1 cellular context compared by ENCODE assay signal in the genomic region with DNA sequence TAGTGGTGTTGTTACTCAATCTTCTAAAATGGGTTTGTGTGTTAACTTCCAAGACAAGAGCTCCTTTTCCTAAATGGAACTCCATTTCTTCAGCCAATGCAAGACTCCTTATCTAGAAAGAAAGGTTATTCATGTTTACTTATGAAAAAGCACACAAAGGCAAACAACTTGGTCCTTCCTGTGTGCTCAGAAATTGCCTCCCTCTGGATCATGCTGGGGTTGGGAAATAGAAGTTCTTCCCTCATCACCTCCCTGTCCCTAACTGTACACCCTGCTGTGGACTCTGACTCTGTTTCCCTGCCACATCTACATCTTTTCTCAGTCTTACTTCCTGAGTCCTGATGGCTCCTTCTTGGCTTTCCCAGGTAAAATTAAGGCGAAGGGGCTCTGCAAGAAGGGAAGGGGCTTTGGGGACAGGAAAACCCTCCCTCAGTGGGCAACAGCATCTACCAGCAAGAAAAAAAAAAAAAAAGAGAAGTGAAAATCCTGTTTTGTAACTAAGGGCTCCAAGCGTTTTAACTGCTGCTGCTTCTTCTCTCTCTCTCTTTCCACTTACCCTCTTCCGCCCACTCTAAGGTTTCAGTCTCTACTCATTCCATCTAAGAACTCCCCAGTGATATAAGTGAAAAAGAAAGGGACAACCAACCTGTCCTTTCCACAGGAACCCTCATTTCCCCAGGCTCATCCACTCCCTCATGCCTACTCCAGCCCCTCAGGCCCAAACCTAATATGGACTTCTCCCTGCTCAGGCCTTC.
TF ChIP-seq lines count a peak whose summit lies in the region.

No MANE protein-coding gene starts in this region.

TF ChIP-seq in SK-N-SH treated with all-trans-retinoic acid at 6 μM for 48 hours, 23 proteins besides CTCF, POLR2A, EP300 and RAD21 (continued from another document):
- TF ChIP-seq, protein P1, sequence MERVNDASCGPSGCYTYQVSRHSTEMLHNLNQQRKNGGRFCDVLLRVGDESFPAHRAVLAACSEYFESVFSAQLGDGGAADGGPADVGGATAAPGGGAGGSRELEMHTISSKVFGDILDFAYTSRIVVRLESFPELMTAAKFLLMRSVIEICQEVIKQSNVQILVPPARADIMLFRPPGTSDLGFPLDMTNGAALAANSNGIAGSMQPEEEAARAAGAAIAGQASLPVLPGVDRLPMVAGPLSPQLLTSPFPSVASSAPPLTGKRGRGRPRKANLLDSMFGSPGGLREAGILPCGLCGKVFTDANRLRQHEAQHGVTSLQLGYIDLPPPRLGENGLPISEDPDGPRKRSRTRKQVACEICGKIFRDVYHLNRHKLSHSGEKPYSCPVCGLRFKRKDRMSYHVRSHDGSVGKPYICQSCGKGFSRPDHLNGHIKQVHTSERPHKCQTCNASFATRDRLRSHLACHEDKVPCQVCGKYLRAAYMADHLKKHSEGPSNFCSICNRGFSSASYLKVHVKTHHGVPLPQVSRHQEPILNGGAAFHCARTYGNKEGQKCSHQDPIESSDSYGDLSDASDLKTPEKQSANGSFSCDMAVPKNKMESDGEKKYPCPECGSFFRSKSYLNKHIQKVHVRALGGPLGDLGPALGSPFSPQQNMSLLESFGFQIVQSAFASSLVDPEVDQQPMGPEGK (CRISPR knock-in tag; IDR thresholded peaks at IDR 0.05; ENCODE audit: borderline replicate concordance): no peak
- no peak for TF ChIP-seq ARNTL (CRISPR knock-in tag; IDR thresholded peaks at IDR 0.05; ENCODE audit: borderline replicate concordance, low read depth)
- TF ChIP-seq ZNF8 (CRISPR knock-in tag; IDR thresholded peaks at IDR 0.05): no peak
- no peak for TF ChIP-seq ISL1 (CRISPR knock-in tag; IDR thresholded peaks at IDR 0.05)
- TF ChIP-seq, protein P2, sequence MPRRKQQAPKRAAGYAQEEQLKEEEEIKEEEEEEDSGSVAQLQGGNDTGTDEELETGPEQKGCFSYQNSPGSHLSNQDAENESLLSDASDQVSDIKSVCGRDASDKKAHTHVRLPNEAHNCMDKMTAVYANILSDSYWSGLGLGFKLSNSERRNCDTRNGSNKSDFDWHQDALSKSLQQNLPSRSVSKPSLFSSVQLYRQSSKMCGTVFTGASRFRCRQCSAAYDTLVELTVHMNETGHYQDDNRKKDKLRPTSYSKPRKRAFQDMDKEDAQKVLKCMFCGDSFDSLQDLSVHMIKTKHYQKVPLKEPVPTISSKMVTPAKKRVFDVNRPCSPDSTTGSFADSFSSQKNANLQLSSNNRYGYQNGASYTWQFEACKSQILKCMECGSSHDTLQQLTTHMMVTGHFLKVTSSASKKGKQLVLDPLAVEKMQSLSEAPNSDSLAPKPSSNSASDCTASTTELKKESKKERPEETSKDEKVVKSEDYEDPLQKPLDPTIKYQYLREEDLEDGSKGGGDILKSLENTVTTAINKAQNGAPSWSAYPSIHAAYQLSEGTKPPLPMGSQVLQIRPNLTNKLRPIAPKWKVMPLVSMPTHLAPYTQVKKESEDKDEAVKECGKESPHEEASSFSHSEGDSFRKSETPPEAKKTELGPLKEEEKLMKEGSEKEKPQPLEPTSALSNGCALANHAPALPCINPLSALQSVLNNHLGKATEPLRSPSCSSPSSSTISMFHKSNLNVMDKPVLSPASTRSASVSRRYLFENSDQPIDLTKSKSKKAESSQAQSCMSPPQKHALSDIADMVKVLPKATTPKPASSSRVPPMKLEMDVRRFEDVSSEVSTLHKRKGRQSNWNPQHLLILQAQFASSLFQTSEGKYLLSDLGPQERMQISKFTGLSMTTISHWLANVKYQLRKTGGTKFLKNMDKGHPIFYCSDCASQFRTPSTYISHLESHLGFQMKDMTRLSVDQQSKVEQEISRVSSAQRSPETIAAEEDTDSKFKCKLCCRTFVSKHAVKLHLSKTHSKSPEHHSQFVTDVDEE (CRISPR knock-in tag; IDR thresholded peaks at IDR 0.05): no peak
- TF ChIP-seq ESRRG (CRISPR knock-in tag; IDR thresholded peaks at IDR 0.05): no peak
- no peak for TF ChIP-seq BACH2 (CRISPR knock-in tag; IDR thresholded peaks at IDR 0.05; ENCODE audit: borderline replicate concordance)
- TF ChIP-seq PPARA (CRISPR knock-in tag; IDR thresholded peaks at IDR 0.05; ENCODE audit: borderline replicate concordance): no peak
- TF ChIP-seq ZNF70 (CRISPR knock-in tag; IDR thresholded peaks at IDR 0.05): no peak
- TF ChIP-seq CREB5 (CRISPR knock-in tag; IDR thresholded peaks at IDR 0.05; ENCODE audit: low read depth): no peak
- no peak for TF ChIP-seq ZC3H10 (CRISPR knock-in tag; IDR thresholded peaks at IDR 0.05)
- no peak for TF ChIP-seq OSR1 (CRISPR knock-in tag; IDR thresholded peaks at IDR 0.05)
- TF ChIP-seq ZFP3 (CRISPR knock-in tag; IDR thresholded peaks at IDR 0.05): no peak
